1 cellular context compared by ENCODE assay signal in genomic region chr6:169650959-169651292, GRCh38.
TF ChIP-seq lines count a peak whose summit lies in the region.

No MANE protein-coding gene starts in this region.

TF ChIP-seq in HepG2, 621 proteins besides CTCF, POLR2A, EP300 and RAD21 (continued from another document):
- TF ChIP-seq ZFP36 (IDR thresholded peaks at IDR 0.05; ENCODE audit: borderline replicate concordance, low read depth, low read length, partially characterized antibody), result no peak
- TF ChIP-seq ETV6 (CRISPR knock-in tag; conservative IDR thresholded peaks at IDR 0.05), result no peak
- TF ChIP-seq PAX8 (CRISPR knock-in tag; IDR thresholded peaks at IDR 0.05; ENCODE audit: borderline replicate concordance), result no peak
- no peak for TF ChIP-seq SP4 (CRISPR knock-in tag; IDR thresholded peaks at IDR 0.05)
- TF ChIP-seq TFE3 (CRISPR knock-in tag; IDR thresholded peaks at IDR 0.05), result no peak
- no peak for TF ChIP-seq SPEN (CRISPR knock-in tag; IDR thresholded peaks at IDR 0.05; ENCODE audit: low read depth)
- no peak for TF ChIP-seq ZBTB8A (CRISPR knock-in tag; IDR thresholded peaks at IDR 0.05; ENCODE audit: borderline replicate concordance, low read depth)
- no peak for TF ChIP-seq ZNF768 (CRISPR knock-in tag; IDR thresholded peaks at IDR 0.05)
- TF ChIP-seq WIZ (CRISPR knock-in tag; IDR thresholded peaks at IDR 0.05), result no peak
- no peak for TF ChIP-seq THYN1 (CRISPR knock-in tag; IDR thresholded peaks at IDR 0.05; ENCODE audit: borderline replicate concordance, low read depth)
- no peak for TF ChIP-seq FOXP4 (CRISPR knock-in tag; IDR thresholded peaks at IDR 0.05)
- no peak for TF ChIP-seq ATF4 (CRISPR knock-in tag; IDR thresholded peaks at IDR 0.05)
- no peak for TF ChIP-seq ZNF33A (CRISPR knock-in tag; IDR thresholded peaks at IDR 0.05; ENCODE audit: borderline replicate concordance)
- no peak for TF ChIP-seq ASH2L (IDR thresholded peaks at IDR 0.05; ENCODE audit: insufficient read length, low read depth, low read length)
TF ChIP-seq in HepG2: peak in this region for 0.
